Comparison of ENCODE assay signal across 25 cellular contexts in the genomic region with DNA sequence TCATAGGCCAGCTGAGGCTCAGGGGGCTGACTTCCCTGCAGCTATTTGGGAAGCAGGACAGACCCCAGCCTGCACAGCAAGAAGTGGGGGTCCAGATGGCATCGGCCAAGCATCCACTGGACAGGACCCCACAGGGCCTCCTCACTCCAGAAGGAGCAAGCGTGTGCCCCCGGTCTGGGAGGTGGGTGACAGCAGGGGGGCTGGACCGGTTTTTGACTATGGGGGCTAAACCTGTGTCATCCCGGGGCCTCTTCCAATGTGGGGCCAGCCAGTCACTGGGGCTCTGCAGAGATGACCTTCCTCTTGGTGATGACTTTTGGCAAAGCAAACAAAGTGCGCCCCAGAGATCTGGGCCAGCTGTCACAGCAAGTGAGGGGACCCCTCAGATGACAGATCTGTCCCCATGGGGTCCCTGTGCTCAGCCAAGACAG.
"Had no signal": no experiment of that assay in that cellular context is flagged by ENCODE, and none has a peak within 500 bp of the region (broad histone marks: within the 10 kb centered on the region; RNA-seq: fewer than 3 reads in every experiment).

No MANE protein-coding gene starts in this region.

- ATAC-seq: heart right ventricle, left lung, T-cell had no signal

- H3K4me1 ChIP-seq: colonic mucosa, heart right ventricle, left lung, prostate gland, tibial nerve had no signal

- H3K36me3 Mint-ChIP-seq: activated naive CD4-positive, alpha-beta T cell treated with anti-CD3 and anti-CD28 coated beads, Interleukin-2, amount 10 ng/mL, durations not matched to agents 7 days and 5 days; T-cell had no signal

- H3K4me1 Mint-ChIP-seq: activated naive CD4-positive, alpha-beta T cell treated with anti-CD3 and anti-CD28 coated beads, Interleukin-2, amount 10 ng/mL, durations not matched to agents 7 days and 5 days; T-cell had no signal

- H3K27me3 ChIP-seq: colonic mucosa, ovary had no signal

- H3K4me3 ChIP-seq: colonic mucosa, esophagus squamous epithelium, heart right ventricle, left lung, ovary, prostate gland, tibial nerve had no signal

- H3K27ac Mint-ChIP-seq: activated naive CD4-positive, alpha-beta T cell treated with anti-CD3 and anti-CD28 coated beads, Interleukin-2, amount 10 ng/mL, durations not matched to agents 7 days and 5 days; activated T-helper 1 cell treated with anti-CD3 and anti-CD28 coated beads, Interleukin-12 subunit alpha, Interleukin-12 subunit beta, Interleukin-2, Interleukin-4 antibody, amounts not matched to agents 30 ng/mL and 10 ng/mL and 1 ng/mL, durations not matched to agents 14 hours and 24 hours and 36 hours; nephron; T-cell; T-helper 2 cell treated with Interferon-gamma antibody and Interleukin-4, amounts not matched to agents 5 μg/mL and 100 μg/mL, for 36 hours had no signal

- H3K9me3 Mint-ChIP-seq: activated naive CD4-positive, alpha-beta T cell treated with anti-CD3 and anti-CD28 coated beads, Interleukin-2, amount 10 ng/mL, durations not matched to agents 7 days and 5 days; activated T-helper 1 cell treated with anti-CD3 and anti-CD28 coated beads, Interleukin-12 subunit alpha, Interleukin-12 subunit beta, Interleukin-2, Interleukin-4 antibody, amounts not matched to agents 30 ng/mL and 10 ng/mL and 1 ng/mL, durations not matched to agents 14 hours and 24 hours and 36 hours; nephron; T-cell; T-helper 2 cell treated with Interferon-gamma antibody and Interleukin-4, amounts not matched to agents 5 μg/mL and 100 μg/mL, for 36 hours had no signal

- H3K27ac ChIP-seq: colonic mucosa, epithelial cell of prostate, esophagus squamous epithelium, heart right ventricle, left lung, neutrophil, ovary, prostate gland, tibial nerve had no signal

- H3K36me3 ChIP-seq: colonic mucosa, esophagus squamous epithelium, heart right ventricle, left lung, neutrophil, ovary, prostate gland, tibial nerve had no signal

- H3K9me3 ChIP-seq: colonic mucosa, esophagus squamous epithelium, heart right ventricle, left lung, neutrophil, ovary, prostate gland, tibial nerve had no signal

- H3K4me3 Mint-ChIP-seq: activated naive CD4-positive, alpha-beta T cell treated with anti-CD3 and anti-CD28 coated beads, Interleukin-2, amount 10 ng/mL, durations not matched to agents 7 days and 5 days; activated T-helper 1 cell treated with anti-CD3 and anti-CD28 coated beads, Interleukin-12 subunit alpha, Interleukin-12 subunit beta, Interleukin-2, Interleukin-4 antibody, amounts not matched to agents 30 ng/mL and 10 ng/mL and 1 ng/mL, durations not matched to agents 14 hours and 24 hours and 36 hours; nephron; T-cell; T-helper 2 cell treated with Interferon-gamma antibody and Interleukin-4, amounts not matched to agents 5 μg/mL and 100 μg/mL, for 36 hours had no signal

- DNase-seq: activated CD4-positive, alpha-beta T cell treated with anti-CD3 and anti-CD28 coated beads for 4 hours; activated CD4-positive, alpha-beta T cell treated with anti-CD3 and anti-CD28 coated beads, Interleukin-2, amount 50 U/mL, for 48 hours; activated CD8-positive, alpha-beta memory T cell treated with anti-CD3 and anti-CD28 coated beads for 24 hours; activated gamma-delta T cell; activated naive CD4-positive, alpha-beta T cell treated with anti-CD3 and anti-CD28 coated beads, Interleukin-2, amount 10 ng/mL, durations not matched to agents 7 days and 5 days; activated T-cell treated with anti-CD3 and anti-CD28 coated beads, Interleukin-2, amount 50 U/mL, for 1 hour; colonic mucosa; effector CD8-positive, alpha-beta T cell; esophagus squamous epithelium; foreskin melanocyte; heart right ventricle; kidney glomerular epithelial cell; mammary epithelial cell; ovary; stimulated activated CD4-positive, alpha-beta T cell treated with anti-CD3 and anti-CD28 coated beads, Interleukin-2, amount 100 ng/mL, for 48 hours; stimulated activated naive CD4-positive, alpha-beta T cell treated with Interleukin-2 at 50 U/mL for 16 hours; T-cell had no signal
